In genomic region chr11:17385492-17385891, GRCh38 we compare ENCODE assay signal across 19 cellular contexts. TPM values are rescaled to one million over a fixed set of nuclear protein-coding genes. Genes with fewer than 3 reads are reported as not detected.
"Had no signal": no experiment of that assay in that cellular context is flagged by ENCODE, and none has a peak within 500 bp of the region (broad histone marks: within the 10 kb centered on the region; RNA-seq: fewer than 3 reads in every experiment).

No MANE protein-coding gene starts in this region.

- H3K9me3 ChIP-seq: gastroesophageal sphincter, lower lobe of right lung, right lobe of liver, suprapubic skin had no signal

- H3K27ac Mint-ChIP-seq: activated naive CD4-positive, alpha-beta T cell treated with anti-CD3 and anti-CD28 coated beads, Interleukin-2, amount 50 U/mL, for 24 hours; activated T-cell treated with anti-CD3 and anti-CD28 coated beads, Interleukin-2, amount 50 U/mL, for 24 hours had no signal

- H3K27me3 Mint-ChIP-seq: activated naive CD4-positive, alpha-beta T cell treated with anti-CD3 and anti-CD28 coated beads, Interleukin-2, amount 50 U/mL, for 24 hours had no signal

- H3K27me3 ChIP-seq: gastroesophageal sphincter, hepatocyte, right lobe of liver had no signal

- H3K4me1 ChIP-seq: right lobe of liver had no signal

- H3K4me3 Mint-ChIP-seq: activated naive CD4-positive, alpha-beta T cell treated with anti-CD3 and anti-CD28 coated beads, Interleukin-2, amount 50 U/mL, for 24 hours; activated T-cell treated with anti-CD3 and anti-CD28 coated beads, Interleukin-2, amount 50 U/mL, for 24 hours had no signal

- H3K36me3 ChIP-seq: gastroesophageal sphincter, lower lobe of right lung, right lobe of liver, suprapubic skin had no signal

- H3K4me3 ChIP-seq: hepatocyte, lower lobe of right lung, right lobe of liver, suprapubic skin had no signal

- H3K36me3 Mint-ChIP-seq: activated naive CD4-positive, alpha-beta T cell treated with anti-CD3 and anti-CD28 coated beads, Interleukin-2, amount 50 U/mL, for 24 hours had no signal

- H3K9me3 Mint-ChIP-seq: activated naive CD4-positive, alpha-beta T cell treated with anti-CD3 and anti-CD28 coated beads, Interleukin-2, amount 50 U/mL, for 24 hours; activated T-cell treated with anti-CD3 and anti-CD28 coated beads, Interleukin-2, amount 50 U/mL, for 24 hours had no signal

- DNase-seq: activated CD4-positive, alpha-beta T cell treated with anti-CD3 and anti-CD28 coated beads, Interleukin-2, amount 50 U/mL, for 1 hour; activated CD4-positive, CD25-positive, alpha-beta regulatory T cell; activated effector memory CD4-positive, alpha-beta T cell treated with Interleukin-2 at 50 U/mL for 16 hours; activated T-cell treated with anti-CD3 and anti-CD28 coated beads, Interleukin-2, amount 50 U/mL, for 24 hours; amniotic stem cell; effector CD4-positive, alpha-beta T cell; lower lobe of right lung; midbrain; posterior cingulate gyrus; right lobe of liver; stimulated activated CD4-positive, alpha-beta T cell treated with anti-CD3 and anti-CD28 coated beads, Interleukin-2, amount 100 ng/mL, for 24 hours; stimulated activated naive CD4-positive, alpha-beta T cell treated with Interleukin-2 at 50 U/mL for 16 hours; T-helper 2 cell had no signal

- ATAC-seq: gastroesophageal sphincter, right lobe of liver had no signal

- H3K27ac ChIP-seq: hepatocyte, lower lobe of right lung, right lobe of liver, suprapubic skin had no signal

RNA-seq across cellular contexts. Expression of gene KCNJ11, which starts 3.0 kb away (rescaled TPM):
- total RNA-seq: chondrocyte, fibroblast of lung had no signal
